In genomic region chr19:35224681-35225604, GRCh38 we compare ENCODE assay signal across 1 cellular context.
TF ChIP-seq lines count a peak whose summit lies in the region.

No MANE protein-coding gene starts in this region.

TF ChIP-seq in GM12878, 131 proteins besides CTCF, POLR2A, EP300 and RAD21:
- no peak for TF ChIP-seq SREBF1 (IDR thresholded peaks at IDR 0.05; ENCODE audit: low read length)
- no peak for TF ChIP-seq NR2C2 (IDR thresholded peaks at IDR 0.05; ENCODE audit: borderline replicate concordance, control insufficient read depth, insufficient read length, low read depth)
- TF ChIP-seq BCL11A (IDR thresholded peaks at IDR 0.05; ENCODE audit: low read depth, low read length) = no peak
- no peak for TF ChIP-seq WRNIP1 (IDR thresholded peaks at IDR 0.05; ENCODE audit: borderline replicate concordance, low read depth, low read length)
- TF ChIP-seq PKNOX1 (IDR thresholded peaks at IDR 0.05) = no peak
- TF ChIP-seq, protein P1, sequence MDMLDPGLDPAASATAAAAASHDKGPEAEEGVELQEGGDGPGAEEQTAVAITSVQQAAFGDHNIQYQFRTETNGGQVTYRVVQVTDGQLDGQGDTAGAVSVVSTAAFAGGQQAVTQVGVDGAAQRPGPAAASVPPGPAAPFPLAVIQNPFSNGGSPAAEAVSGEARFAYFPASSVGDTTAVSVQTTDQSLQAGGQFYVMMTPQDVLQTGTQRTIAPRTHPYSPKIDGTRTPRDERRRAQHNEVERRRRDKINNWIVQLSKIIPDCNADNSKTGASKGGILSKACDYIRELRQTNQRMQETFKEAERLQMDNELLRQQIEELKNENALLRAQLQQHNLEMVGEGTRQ (IDR thresholded peaks at IDR 0.05; ENCODE audit: borderline replicate concordance, low read depth, low read length) = no peak
- TF ChIP-seq RBBP5 (conservative IDR thresholded peaks at IDR 0.05) = no peak
- TF ChIP-seq NR2C1 (IDR thresholded peaks at IDR 0.05) = no peak
- TF ChIP-seq IRF3 (IDR thresholded peaks at IDR 0.05) = no peak
- TF ChIP-seq ZNF384 (IDR thresholded peaks at IDR 0.05; ENCODE audit: borderline replicate concordance, low read depth, low read length) = no peak
- no peak for TF ChIP-seq MXI1 (IDR thresholded peaks at IDR 0.05; ENCODE audit: low read depth, low read length)
TF ChIP-seq in GM12878: peak in this region for 0.
